In genomic region chr13:29429496-29429895, GRCh38 we compare ENCODE assay signal across 31 cellular contexts.
DNase-seq lines count a peak whose midpoint lies in the region; ATAC-seq and TF ChIP-seq lines count a peak whose summit lies in the region.
"Had no signal": no experiment of that assay in that cellular context is flagged by ENCODE, and none has a peak within 500 bp of the region (broad histone marks: within the 10 kb centered on the region; RNA-seq: fewer than 3 reads in every experiment).

No MANE protein-coding gene starts in this region.

- H3K27me3 Mint-ChIP-seq in T-cell: peaks cover 46 to 58% of the 10 kb centered on the region in 2 donors

- H3K27ac Mint-ChIP-seq in T-cell: no peak overlapping the region
- H3K27ac Mint-ChIP-seq: activated CD4-positive, alpha-beta memory T cell treated with anti-CD3 and anti-CD28 coated beads, Interleukin-2, amount 10 ng/mL, durations not matched to agents 7 days and 5 days; activated naive CD4-positive, alpha-beta T cell treated with anti-CD3 and anti-CD28 coated beads, Interleukin-2, amount 50 U/mL, for 24 hours; B cell; mesothelial cell of epicardium; naive B cell; stimulated activated naive CD8-positive, alpha-beta T cell treated with anti-CD3 and anti-CD28 coated beads, Interleukin-15, amount 100 ng/mL, for 72 hours had no signal

- H3K9ac ChIP-seq in stomach smooth muscle (ENCODE audit: low read length in 2 of 2): no peak overlapping the region

- H3K4me1 Mint-ChIP-seq in T-cell: peaks cover 4 to 6% (median 5%) of the 10 kb centered on the region in 3 donors
- H3K4me1 Mint-ChIP-seq: activated CD4-positive, alpha-beta memory T cell treated with anti-CD3 and anti-CD28 coated beads, Interleukin-2, amount 10 ng/mL, durations not matched to agents 7 days and 5 days had no signal

- WGBS in heart right ventricle, 2 donors: 66 to 68% methylated on average over 1 of the region's 1 CpG
- WGBS in right cardiac atrium: 70% methylated on average over 1 of the region's 1 CpG

- no peak overlapping the region for H3K4me3 Mint-ChIP-seq in T-cell
- H3K4me3 Mint-ChIP-seq: activated CD4-positive, alpha-beta memory T cell treated with anti-CD3 and anti-CD28 coated beads, Interleukin-2, amount 10 ng/mL, durations not matched to agents 7 days and 5 days; activated naive CD4-positive, alpha-beta T cell treated with anti-CD3 and anti-CD28 coated beads, Interleukin-2, amount 50 U/mL, for 24 hours had no signal

- no peak for DNase-seq in heart right ventricle
- no peak for DNase-seq in left ventricle myocardium superior
- DNase-seq in amniotic epithelial cell (ENCODE audit: low read depth): peak; percentile 75
- DNase-seq in right cardiac atrium: no peak
- DNase-seq in NCI-H510A treated with DMSO at 0.1 percent for 48 hours (lab: John Stamatoyannopoulos, UW): no peak
- DNase-seq in NCI-H1092 treated with DMSO at 0.1 percent for 48 hours (lab: John Stamatoyannopoulos, UW): no peak
- DNase-seq in T-cell: no peak
- DNase-seq: activated CD4-positive, alpha-beta memory T cell treated with anti-CD3 and anti-CD28 coated beads, Interleukin-2, amount 10 ng/mL, durations not matched to agents 7 days and 5 days; activated CD8-positive, alpha-beta memory T cell treated with anti-CD3 and anti-CD28 coated beads, Interleukin-2, amount 50 U/mL, for 48 hours; aorta; dorsolateral prefrontal cortex; GDM1; head of caudate nucleus; left lung; naive B cell; NCI-H1048; NCI-H187; NCI-H526 treated with DMSO at 0.1 percent for 48 hours; Peyer's patch; SJCRH30; stimulated activated naive CD8-positive, alpha-beta T cell treated with anti-CD3 and anti-CD28 coated beads, Interleukin-15, amount 100 ng/mL, for 72 hours; T-helper 1 cell had no signal

- no peaks in the 10 kb centered on the region for H3K36me3 ChIP-seq in heart right ventricle
- H3K36me3 ChIP-seq in stomach smooth muscle (ENCODE audit: control insufficient read depth in 2 of 2, insufficient read depth in 2 of 2, low read length in 2 of 2): no peaks in the 10 kb centered on the region
- H3K36me3 ChIP-seq: HAP-1, left lung, Peyer's patch, SJCRH30, tibial nerve had no signal

- no peaks in the 10 kb centered on the region for H3K9me3 ChIP-seq in heart right ventricle
- H3K9me3 ChIP-seq in right cardiac atrium (ENCODE audit: control insufficient read depth, low read length): no peaks in the 10 kb centered on the region
- H3K9me3 ChIP-seq in stomach smooth muscle (ENCODE audit: control insufficient read depth in 2 of 2, low read length in 2 of 2): peaks cover 0 to 2% of the 10 kb centered on the region in 2 donors
- H3K9me3 ChIP-seq: HAP-1, left lung, Peyer's patch, SJCRH30, tibial nerve had no signal

- no peaks in the 10 kb centered on the region for H3K9me3 Mint-ChIP-seq in T-cell
- H3K9me3 Mint-ChIP-seq: activated CD4-positive, alpha-beta memory T cell treated with anti-CD3 and anti-CD28 coated beads, Interleukin-2, amount 10 ng/mL, durations not matched to agents 7 days and 5 days; activated naive CD4-positive, alpha-beta T cell treated with anti-CD3 and anti-CD28 coated beads, Interleukin-2, amount 50 U/mL, for 24 hours; mesothelial cell of epicardium; naive B cell; stimulated activated naive CD8-positive, alpha-beta T cell treated with anti-CD3 and anti-CD28 coated beads, Interleukin-15, amount 100 ng/mL, for 72 hours had no signal

- H3K27ac ChIP-seq in heart right ventricle: peak overlapping the region; percentile 13 to 89 (median 82)
- no peak overlapping the region for H3K27ac ChIP-seq in right cardiac atrium (ENCODE audit: low read length)
- peak overlapping the region; percentile 75 for H3K27ac ChIP-seq in stomach smooth muscle (ENCODE audit: low read length)
- H3K27ac ChIP-seq: left lung, SJCRH30, skin epidermis, tibial nerve had no signal

- no peaks in the 10 kb centered on the region for H3K36me3 Mint-ChIP-seq in T-cell
- H3K36me3 Mint-ChIP-seq: activated naive CD4-positive, alpha-beta T cell treated with anti-CD3 and anti-CD28 coated beads, Interleukin-2, amount 50 U/mL, for 24 hours; IgD-negative memory B cell; mesothelial cell of epicardium; naive B cell had no signal

- H3K4me1 ChIP-seq in heart right ventricle: peaks cover 0 to 28% (median 7%) of the 10 kb centered on the region in 9 donors
- H3K4me1 ChIP-seq in right cardiac atrium (ENCODE audit: control insufficient read depth, insufficient read depth, low read length): no peaks in the 10 kb centered on the region
- H3K4me1 ChIP-seq in stomach smooth muscle (ENCODE audit: control insufficient read depth, insufficient read depth, low read length): peaks cover 9% of the 10 kb centered on the region

- no peak for ATAC-seq in heart right ventricle
- ATAC-seq in left ventricle myocardium superior: no peak
- no peak for ATAC-seq in right cardiac atrium
- ATAC-seq in T-cell (replicated peaks in 1 of 4): no peak
- ATAC-seq: activated CD4-positive, CD25-positive, alpha-beta regulatory T cell treated with anti-CD3 and anti-CD28 coated beads, Interleukin-2, amount 50 U/mL, for 24 hours; stimulated activated naive CD8-positive, alpha-beta T cell treated with anti-CD3 and anti-CD28 coated beads, Interleukin-15, amount 100 ng/mL, for 72 hours had no signal

- intact Hi-C loops in heart right ventricle (cut with DNase I) (loop anchor here in 1 of 10 donors (5.0 kb wide), 1 partner anchor 33 kb away; no protein-coding TSS in a partner anchor), left ventricle myocardium superior (cut with micrococcal nuclease) (no loop called here), right cardiac atrium (cut with DNase I) (no loop called here)

- CTCF ChIA-PET in T-cell (lab: Charles Lee): no interaction called here

- TF ChIP-seq CTCF in heart right ventricle (IDR thresholded peaks at IDR 0.05): no peak

- H3K4me3 ChIP-seq in heart right ventricle (peak overlapping the region; percentile 12 to 60 (median 52)), right cardiac atrium (ENCODE audit: low read length) (peak overlapping the region; percentile 58), stomach smooth muscle (ENCODE audit: low read length in 2 of 2) (peak overlapping the region; percentile 69 to 79)
- H3K4me3 ChIP-seq: left lung had no signal

- H3K27me3 ChIP-seq in heart right ventricle: peaks cover 0 to 73% (median 19%) of the 10 kb centered on the region in 7 donors
- no peaks in the 10 kb centered on the region for H3K27me3 ChIP-seq in right cardiac atrium (ENCODE audit: control insufficient read depth, insufficient read depth)
- no peaks in the 10 kb centered on the region for H3K27me3 ChIP-seq in stomach smooth muscle (ENCODE audit: control insufficient read depth in 1 of 2, insufficient read depth in 2 of 2, low read length in 2 of 2)
- H3K27me3 ChIP-seq: Peyer's patch, SJCRH30 had no signal

- POLR2A ChIA-PET in T-cell (lab: Charles Lee): no interaction called here
